8 cellular contexts compared by ENCODE assay signal in the genomic region with DNA sequence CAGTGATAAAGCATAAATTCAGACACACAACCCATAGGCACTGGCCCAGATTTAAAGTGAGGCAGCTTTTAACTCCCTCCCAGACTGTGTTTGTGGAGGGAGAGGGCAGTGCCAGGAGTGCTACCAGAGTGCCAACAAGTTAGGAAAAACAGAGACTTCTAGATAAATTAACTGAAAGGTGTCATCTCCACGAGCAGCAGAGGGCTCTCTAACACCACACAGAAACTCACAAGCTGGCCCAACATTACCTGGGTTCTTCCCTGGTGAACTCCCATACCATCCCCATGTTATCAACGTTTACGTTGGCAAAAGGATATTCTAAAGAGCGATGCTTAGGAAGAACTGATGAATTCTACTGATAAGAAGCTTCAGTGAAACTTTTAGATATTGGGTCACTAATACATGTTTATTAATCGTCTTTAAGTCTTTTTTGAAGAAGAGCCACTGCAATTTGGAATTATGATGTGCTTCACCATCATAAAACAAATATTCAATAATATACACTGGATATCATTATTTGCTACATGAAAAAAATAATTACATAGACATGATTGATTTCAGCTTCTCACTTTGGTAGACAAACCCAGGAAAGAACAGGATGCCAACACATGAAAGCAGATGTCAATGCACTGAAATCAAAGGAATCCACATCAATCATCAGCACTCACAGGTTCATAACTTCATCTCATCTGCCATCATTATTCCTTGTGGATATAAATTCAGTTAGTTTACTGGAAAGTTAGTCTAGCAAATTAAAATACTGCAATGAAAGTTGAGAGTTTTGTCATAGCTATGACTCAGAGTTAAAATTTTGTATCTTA.
DNase-seq lines count a peak whose midpoint lies in the region; ATAC-seq and TF ChIP-seq lines count a peak whose summit lies in the region.

No MANE protein-coding gene starts in this region.

- H2BK5ac ChIP-seq in trophoblast cell (ENCODE audit: low read depth, low read length, poor library complexity), result no peak overlapping the region

- no peak overlapping the region for H3K9ac ChIP-seq in trophoblast cell (ENCODE audit: low read length)

- ATAC-seq in HG02678 (IDR thresholded peaks at IDR 0.05; ENCODE audit: unreplicated experiment), result peak; percentile 31
- no peak for ATAC-seq in gastroesophageal sphincter

- TF ChIP-seq CTCF in gastroesophageal sphincter (IDR thresholded peaks at IDR 0.05), result peak in 3 of 4 experiments; percentile 44 to 78 (median 68)

- no peak overlapping the region for H4K12ac ChIP-seq in trophoblast cell (ENCODE audit: low read depth, low read length)

- H3K4me1 ChIP-seq in gastroesophageal sphincter, result peaks cover 4 to 70% (median 16%) of the 10 kb centered on the region in 3 donors
- H3K4me1 ChIP-seq in trophoblast cell (ENCODE audit: control insufficient read depth in 1 of 2, insufficient read depth in 2 of 2, low read length in 2 of 2), result peaks cover 0 to 6% of the 10 kb centered on the region in 2 experiments

- H3K14ac ChIP-seq in trophoblast cell (ENCODE audit: low read length), result no peak overlapping the region

- no peak for TF ChIP-seq EP300 in gastroesophageal sphincter (IDR thresholded peaks at IDR 0.05)

- intact Hi-C loops in posterior vena cava (cut with DNase I), result loop anchor here in 1 of 2 donors (5.0 kb wide), 1 partner anchor 203 kb away; no protein-coding TSS in a partner anchor

- H3K27ac ChIP-seq in gastroesophageal sphincter (peak overlapping the region in 2 of 4 donors; percentile 14 to 84), trophoblast cell (ENCODE audit: low read depth, low read length) (no peak overlapping the region)

- no peak overlapping the region for H2AK5ac ChIP-seq in trophoblast cell (ENCODE audit: low read length)

- no peak for TF ChIP-seq POLR2A in gastroesophageal sphincter (IDR thresholded peaks at IDR 0.05)

- WGBS in gastroesophageal sphincter (ENCODE audit: low coverage in 1 of 2), 2 donors, result 25 to 40% methylated on average over 5 of the region's 5 CpGs
- no CpG with 5 or more reads among the region's 5 CpGs for WGBS in trophoblast cell (ENCODE audit: extremely low coverage, insufficient coverage, insufficient read length)

- H3K36me3 ChIP-seq in gastroesophageal sphincter, result no peaks in the 10 kb centered on the region
- no peaks in the 10 kb centered on the region for H3K36me3 ChIP-seq in trophoblast cell (ENCODE audit: control insufficient read depth in 1 of 2, insufficient read depth in 2 of 2, low read length in 2 of 2)

- H3K23ac ChIP-seq in trophoblast cell (ENCODE audit: low read length), result no peak overlapping the region

- no peak overlapping the region for H2BK120ac ChIP-seq in trophoblast cell (ENCODE audit: insufficient read depth, low read length, poor library complexity)

- no peak overlapping the region for H3K18ac ChIP-seq in trophoblast cell (ENCODE audit: low read length)

- H3K79me2 ChIP-seq in trophoblast cell (ENCODE audit: control insufficient read depth, insufficient read depth, low read length, poor library complexity), result no peaks in the 10 kb centered on the region

- H3K4me2 ChIP-seq in trophoblast cell (ENCODE audit: low read length), result no peak overlapping the region

- H4K91ac ChIP-seq in trophoblast cell (ENCODE audit: low read depth, low read length), result no peak overlapping the region

- H3K79me1 ChIP-seq in trophoblast cell (ENCODE audit: low read length), result peaks cover 2% of the 10 kb centered on the region

- H3K27me3 ChIP-seq in gastroesophageal sphincter, result no peaks in the 10 kb centered on the region
- no peaks in the 10 kb centered on the region for H3K27me3 ChIP-seq in trophoblast cell (ENCODE audit: insufficient read depth, low read length)

- H3K4me3 ChIP-seq in gastroesophageal sphincter (no peak overlapping the region), trophoblast cell (ENCODE audit: low read depth, low read length) (no peak overlapping the region)

- no peak overlapping the region for H4K8ac ChIP-seq in trophoblast cell (ENCODE audit: low read depth, low read length)

- H2AFZ ChIP-seq in trophoblast cell (ENCODE audit: insufficient read depth, low read length, poor library complexity), result no peak overlapping the region

- H3K4ac ChIP-seq in trophoblast cell (ENCODE audit: low read depth, low read length), result no peak overlapping the region

- DNase-seq in DMS153 treated with DMSO at 0.1 percent for 48 hours (lab: John Stamatoyannopoulos, UW; ENCODE audit: unreplicated experiment), result peak; percentile 82
- DNase-seq in NCI-H82 (lab: John Stamatoyannopoulos, UW), result peak; percentile 71
- peak; percentile 10 for DNase-seq in activated T-helper 1 cell treated with Interleukin-2 at 50 U/mL for 16 hours (ENCODE audit: low read depth)
- peak; percentile 43 to 74 for DNase-seq in trophoblast cell
- DNase-seq in GM19238 (ENCODE audit: insufficient read length, low spot score), result no peak
- no peak for DNase-seq in posterior vena cava (ENCODE audit: low spot score)

- H2BK12ac ChIP-seq in trophoblast cell (ENCODE audit: low read length), result no peak overlapping the region

- H3K9me3 ChIP-seq in gastroesophageal sphincter, result no peaks in the 10 kb centered on the region
- H3K9me3 ChIP-seq in trophoblast cell (ENCODE audit: insufficient read depth, low read depth, low read length), result no peaks in the 10 kb centered on the region

Comparison
In these comparisons a context has a peak if more than half of its experiments do, and no peak if none do; other contexts are left out.
1. DNase-seq: peak in DMS153 treated with DMSO at 0.1 percent for 48 hours (single experiment), NCI-H82 (single experiment), activated T-helper 1 cell treated with Interleukin-2 at 50 U/mL for 16 hours (single experiment) and trophoblast cell (2 of 2); none in GM19238 (single experiment) and posterior vena cava (single experiment).